15 cellular contexts compared by ENCODE assay signal in genomic region chr17:41576740-41577139, GRCh38. TPM values are rescaled to one million over a fixed set of nuclear protein-coding genes. Genes with fewer than 3 reads are reported as not detected.
DNase-seq lines count a peak whose midpoint lies in the region; ATAC-seq, FAIRE-seq and TF ChIP-seq lines count a peak whose summit lies in the region.
"Not testable (repeated sequence)": the region's sequence is repeated elsewhere in the genome, so short reads cannot be mapped to it uniquely, and the experiment has no call there.
"Had no signal": no experiment of that assay in that cellular context is flagged by ENCODE, and none has a peak within 500 bp of the region (broad histone marks: within the 10 kb centered on the region; RNA-seq: fewer than 3 reads in every experiment).

No MANE protein-coding gene starts in this region.

- not testable (repeated sequence) for H3K9ac ChIP-seq in PC-3 (ENCODE audit: low read length); HepG2 (ENCODE audit: insufficient read depth, low read depth, low read length)

- H3K4me3 ChIP-seq in PC-3 (ENCODE audit: low read length); HepG2 (replicated peaks in 1 of 3; ENCODE audit: insufficient read depth in 1 of 3, low read depth in 2 of 3, low read length in 3 of 3); small intestine (ENCODE audit: low read depth in 1 of 2, low read length in 2 of 2): not testable (repeated sequence)

- H3K27me3 ChIP-seq in PC-3 (ENCODE audit: low read length); small intestine (ENCODE audit: control insufficient read depth in 2 of 2, insufficient read depth in 2 of 2, low read length in 2 of 2): not testable (repeated sequence)
- peaks cover 2 to 22% of the 10 kb centered on the region in 2 experiments; a peak in 2 of 5 replicates for H3K27me3 ChIP-seq in HepG2 (ENCODE audit: control insufficient read depth in 1 of 2, insufficient read depth in 2 of 2, low read length in 2 of 2)

- H3K4me2 ChIP-seq in PC-3 (ENCODE audit: low read length); HepG2 (ENCODE audit: low read depth, low read length): not testable (repeated sequence)

- H3K27ac ChIP-seq in PC-3 (ENCODE audit: low read length); HepG2 (ENCODE audit: extremely low read length, insufficient read depth, low read length); small intestine (ENCODE audit: low read depth in 1 of 2, low read length in 1 of 2): not testable (repeated sequence)
- peak overlapping the region; percentile 5 for H3K27ac ChIP-seq in epithelial cell of prostate

- POLR2A ChIA-PET in PC-3 (lab: Charles Lee; ENCODE audit: unreplicated experiment); HepG2 (lab: Yijun Ruan, JAX): not testable (repeated sequence)

- not testable (repeated sequence) for FAIRE-seq in HepG2 (lab: Jason Lieb, UNC); small intestine (lab: Jason Lieb, UNC)

- H3K9me3 ChIP-seq in PC-3 (ENCODE audit: low read length); HepG2 (ENCODE audit: low read length); small intestine (ENCODE audit: control insufficient read depth, low read depth): not testable (repeated sequence)

- not testable (repeated sequence) for H2AFZ ChIP-seq in PC-3 (ENCODE audit: low read length); HepG2 (ENCODE audit: low read length)

- CTCF ChIA-PET in PC-3 (lab: Charles Lee); HepG2 (lab: Yijun Ruan, JAX; ENCODE audit: low intra/inter-chr PET ratio, low total read pairs): not testable (repeated sequence)

- TF ChIP-seq CTCF in PC-3 (conservative IDR thresholded peaks at IDR 0.05; ENCODE audit: low read depth, low read length); HepG2 (CRISPR knock-in tag; IDR thresholded peaks at IDR 0.05): not testable (repeated sequence)

- in situ Hi-C loops in HepG2 (cut with HindIII; ENCODE audit: extremely low pct_ligation_motif_present, low pct_unique_long_range_greater_than_20kb) = not testable (repeated sequence)

- not testable (repeated sequence) for TF ChIP-seq RAD21 in HepG2 (CRISPR knock-in tag; IDR thresholded peaks at IDR 0.05)

- not testable (repeated sequence) for H4K20me1 ChIP-seq in PC-3 (ENCODE audit: low read length); HepG2 (ENCODE audit: insufficient read depth, low read length)

- intact Hi-C loops in PC-3 (cut with micrococcal nuclease) = not testable (repeated sequence)
- intact Hi-C loops in HepG2 (cut with micrococcal nuclease; ENCODE audit: unreplicated experiment) = loop anchor here (10.0 kb wide), 1 partner anchor 68 kb away; no protein-coding TSS in a partner anchor

- not testable (repeated sequence) for BruUV-seq in PC-3 (replicated peaks; lab: Mats Ljungman, UMichigan); HepG2 (replicated peaks; lab: Mats Ljungman, UMichigan)

- H3K36me3 ChIP-seq in PC-3 (ENCODE audit: low read depth, low read length); HepG2 (replicated peaks in 1 of 2; ENCODE audit: control insufficient read depth in 1 of 2, insufficient read depth in 2 of 2, low read length in 2 of 2); small intestine (ENCODE audit: control insufficient read depth in 2 of 2, insufficient read depth in 2 of 2, low read length in 2 of 2): not testable (repeated sequence)

- H3K9me2 ChIP-seq in PC-3 (replicated peaks; ENCODE audit: low read length) = not testable (repeated sequence)

- not testable (repeated sequence) for TF ChIP-seq POLR2A in HepG2 (IDR thresholded peaks at IDR 0.05; ENCODE audit: insufficient read depth in 1 of 2, low read depth in 2 of 2, low read length in 2 of 2)

- not testable (repeated sequence) for TF ChIP-seq EP300 in HepG2 (IDR thresholded peaks at IDR 0.05; ENCODE audit: low read depth in 2 of 2, low read length in 2 of 2); HepG2 (CRISPR knock-in tag; IDR thresholded peaks at IDR 0.05; ENCODE audit: borderline replicate concordance)

- DNase-seq in COR-L47 (lab: John Stamatoyannopoulos, UW) (peak; percentile 30), HPDE6-E6E7 (ENCODE audit: extremely low spot score) (peak; percentile 39), NCI-H345 (lab: John Stamatoyannopoulos, UW) (peak; percentile 39), PC-3 (peak; percentile 67), SW480 (ENCODE audit: low spot score) (peak; percentile 20), epithelial cell of prostate (ENCODE audit: low read depth, low spot score) (peak; percentile 44), small intestine (peak; percentile 70)
- DNase-seq in HepG2 (ENCODE audit: low spot score) = not testable (repeated sequence)

- not testable (repeated sequence) for H3K79me2 ChIP-seq in PC-3 (ENCODE audit: low read length); HepG2 (ENCODE audit: insufficient read depth, low read length)

- not testable (repeated sequence) for H3F3A ChIP-seq in PC-3 (ENCODE audit: low read length, unreplicated experiment)

- peak; percentile 71 for ATAC-seq in PC-3
- ATAC-seq in HepG2 = not testable (repeated sequence)

- peaks cover 29% of the 10 kb centered on the region for H3K4me1 ChIP-seq in PC-3 (ENCODE audit: insufficient read depth, low read length)
- H3K4me1 ChIP-seq in HepG2 (ENCODE audit: insufficient read depth, low read length); small intestine (ENCODE audit: control insufficient read depth in 2 of 2, insufficient read depth in 1 of 2, low read depth in 1 of 2, low read length in 1 of 2): not testable (repeated sequence)

- WGBS in HepG2 (ENCODE audit: low lambda C conversion rate) = 0% methylated on average over 3 of the region's 4 CpGs
- 38 to 69% (median 67%) methylated on average over 1 to 4 of the region's 4 CpGs for WGBS in small intestine, 3 donors

RNA-seq across cellular contexts. Expression of gene KRT9, which starts 4.9 kb away (rescaled TPM):
- 1.0 TPM in 1 of 2 replicates, not detected in the other for total RNA-seq in PC-3 (2014; rRNA removed)
- total RNA-seq in HepG2 (2016; rRNA removed; fragmentation: Illumina TruSeq; extraction: Trizol) = not detected in 2 replicates
- total RNA-seq in HepG2 (2016; cell fraction: cytosol; rRNA removed; fragmentation: Illumina TruSeq; extraction: Trizol; ENCODE audit: low read depth) = not detected in 2 replicates
- not detected in 2 replicates for total RNA-seq in HepG2 (2016; cell fraction: insoluble cytoplasmic fraction; rRNA removed; fragmentation: Illumina TruSeq; extraction: Trizol)
- not detected in 2 replicates for total RNA-seq in HepG2 (2016; cell fraction: membrane; rRNA removed; fragmentation: Illumina TruSeq; extraction: Trizol)
- not detected in 2 replicates for total RNA-seq in HepG2 (2016; cell fraction: nucleus; rRNA removed; fragmentation: Illumina TruSeq; extraction: Trizol)
- polyA plus RNA-seq in HepG2 (2011; rRNA removed) = not detected in 2 replicates
- polyA plus RNA-seq in HepG2 (2011; cell fraction: cytosol; rRNA removed) = not detected in 2 replicates
- polyA plus RNA-seq in HepG2 (2011; cell fraction: nucleus; rRNA removed) = not detected in 2 replicates
- not detected in 2 replicates for polyA plus RNA-seq in HepG2 (2012)
- polyA plus RNA-seq in HepG2 (2016; cell fraction: cytosol; fragmentation: Illumina TruSeq; extraction: Trizol; ENCODE audit: low read depth) = not detected in 2 replicates
- polyA plus RNA-seq in HepG2 (2016; cell fraction: insoluble cytoplasmic fraction; fragmentation: Illumina TruSeq; extraction: Trizol; ENCODE audit: low read depth) = not detected in 2 replicates
- polyA plus RNA-seq in HepG2 (2016; cell fraction: membrane; fragmentation: Illumina TruSeq; extraction: Trizol; ENCODE audit: low read depth) = not detected in 2 replicates
- not detected in 2 replicates for polyA plus RNA-seq in HepG2 (2016; cell fraction: nucleus; fragmentation: Illumina TruSeq; extraction: Trizol; ENCODE audit: insufficient read depth, low read depth)
- polyA minus RNA-seq in HepG2 (2011; rRNA and poly(A)+ RNA removed; ENCODE audit: low replicate concordance) = 0.19 TPM in 1 of 2 replicates, not detected in the other
- not detected in 2 replicates for polyA minus RNA-seq in HepG2 (2011; cell fraction: cytosol; rRNA and poly(A)+ RNA removed)
- polyA minus RNA-seq in HepG2 (2011; cell fraction: nucleus; rRNA and poly(A)+ RNA removed) = not detected in 2 replicates
- under 1 TPM in 1 of 3 donors, not detected in 2; 0.15 TPM for polyA plus RNA-seq in small intestine
- total RNA-seq: A172; CD4-positive, CD25-positive, alpha-beta regulatory T cell; GM23338; H9; IMR-90; NCI-H460 had no signal
- polyA plus RNA-seq: AG04450; CD4-positive, CD25-positive, alpha-beta regulatory T cell; GM23338; IMR-90 had no signal

RNA-seq across cellular contexts. Expression of gene KRT14, which starts 10.0 kb away (rescaled TPM):
- total RNA-seq in PC-3 (2014; rRNA removed) (0.15 TPM in 1 of 2 replicates, not detected in the other), HepG2 (2016; rRNA removed; fragmentation: Illumina TruSeq; extraction: Trizol) (not detected in 2 replicates)
- total RNA-seq in HepG2 (2016; cell fraction: cytosol; rRNA removed; fragmentation: Illumina TruSeq; extraction: Trizol; ENCODE audit: low read depth) = not detected in 2 replicates
- total RNA-seq in HepG2 (2016; cell fraction: insoluble cytoplasmic fraction; rRNA removed; fragmentation: Illumina TruSeq; extraction: Trizol) = not detected in 2 replicates
- not detected in 2 replicates for total RNA-seq in HepG2 (2016; cell fraction: membrane; rRNA removed; fragmentation: Illumina TruSeq; extraction: Trizol)
- total RNA-seq in HepG2 (2016; cell fraction: nucleus; rRNA removed; fragmentation: Illumina TruSeq; extraction: Trizol) = not detected in 2 replicates
- polyA plus RNA-seq in HepG2 (2011; rRNA removed) (0.09 and 0.37 TPM in 2 replicates), small intestine (1 to 10 TPM in 2 of 3 donors, under 1 TPM in 1; 0.33 to 2.2 (median 1.1) TPM)
- 0.03 and 0.04 TPM in 2 replicates for polyA plus RNA-seq in HepG2 (2011; cell fraction: cytosol; rRNA removed)
- not detected in 2 replicates for polyA plus RNA-seq in HepG2 (2011; cell fraction: nucleus; rRNA removed)
- not detected in 2 replicates for polyA plus RNA-seq in HepG2 (2012)
- not detected in 2 replicates for polyA plus RNA-seq in HepG2 (2016; cell fraction: cytosol; fragmentation: Illumina TruSeq; extraction: Trizol; ENCODE audit: low read depth)
- polyA plus RNA-seq in HepG2 (2016; cell fraction: insoluble cytoplasmic fraction; fragmentation: Illumina TruSeq; extraction: Trizol; ENCODE audit: low read depth) = not detected in 2 replicates
- polyA plus RNA-seq in HepG2 (2016; cell fraction: membrane; fragmentation: Illumina TruSeq; extraction: Trizol; ENCODE audit: low read depth) = not detected in 2 replicates
- polyA plus RNA-seq in HepG2 (2016; cell fraction: nucleus; fragmentation: Illumina TruSeq; extraction: Trizol; ENCODE audit: insufficient read depth, low read depth) = not detected in 2 replicates
- polyA minus RNA-seq in HepG2 (2011; rRNA and poly(A)+ RNA removed; ENCODE audit: low replicate concordance) = 9.6 TPM in 1 of 2 replicates, not detected in the other
- polyA minus RNA-seq in HepG2 (2011; cell fraction: cytosol; rRNA and poly(A)+ RNA removed) = not detected in 2 replicates
- not detected in 2 replicates for polyA minus RNA-seq in HepG2 (2011; cell fraction: nucleus; rRNA and poly(A)+ RNA removed)
- total RNA-seq: A172; CD4-positive, CD25-positive, alpha-beta regulatory T cell; GM23338; H9; IMR-90; NCI-H460 had no signal
- polyA plus RNA-seq: AG04450; CD4-positive, CD25-positive, alpha-beta regulatory T cell; GM23338; IMR-90 had no signal

RNA-seq across cellular contexts. Expression of gene KRT16, which starts 35.8 kb away (rescaled TPM):
- total RNA-seq in PC-3 (2014; rRNA removed) (42.6 and 53.1 TPM in 2 replicates), HepG2 (2016; rRNA removed; fragmentation: Illumina TruSeq; extraction: Trizol) (not detected in 2 replicates)
- total RNA-seq in HepG2 (2016; cell fraction: cytosol; rRNA removed; fragmentation: Illumina TruSeq; extraction: Trizol; ENCODE audit: low read depth) = not detected in 2 replicates
- total RNA-seq in HepG2 (2016; cell fraction: insoluble cytoplasmic fraction; rRNA removed; fragmentation: Illumina TruSeq; extraction: Trizol) = not detected in 2 replicates
- total RNA-seq in HepG2 (2016; cell fraction: membrane; rRNA removed; fragmentation: Illumina TruSeq; extraction: Trizol) = not detected in 2 replicates
- total RNA-seq in HepG2 (2016; cell fraction: nucleus; rRNA removed; fragmentation: Illumina TruSeq; extraction: Trizol) = not detected in 2 replicates
- polyA plus RNA-seq in HepG2 (2011; rRNA removed) (0.07 TPM in 1 of 2 replicates, not detected in the other), small intestine (under 1 TPM in 1 of 3 donors, not detected in 2; 0.25 TPM)
- not detected in 2 replicates for polyA plus RNA-seq in HepG2 (2011; cell fraction: cytosol; rRNA removed)
- polyA plus RNA-seq in HepG2 (2011; cell fraction: nucleus; rRNA removed) = not detected in 2 replicates
- polyA plus RNA-seq in HepG2 (2012) = not detected in 2 replicates
- not detected in 2 replicates for polyA plus RNA-seq in HepG2 (2016; cell fraction: cytosol; fragmentation: Illumina TruSeq; extraction: Trizol; ENCODE audit: low read depth)
- not detected in 2 replicates for polyA plus RNA-seq in HepG2 (2016; cell fraction: insoluble cytoplasmic fraction; fragmentation: Illumina TruSeq; extraction: Trizol; ENCODE audit: low read depth)
- polyA plus RNA-seq in HepG2 (2016; cell fraction: membrane; fragmentation: Illumina TruSeq; extraction: Trizol; ENCODE audit: low read depth) = not detected in 2 replicates
- polyA plus RNA-seq in HepG2 (2016; cell fraction: nucleus; fragmentation: Illumina TruSeq; extraction: Trizol; ENCODE audit: insufficient read depth, low read depth) = not detected in 2 replicates
- polyA minus RNA-seq in HepG2 (2011; rRNA and poly(A)+ RNA removed; ENCODE audit: low replicate concordance) = 5.8 TPM in 1 of 2 replicates, not detected in the other
- polyA minus RNA-seq in HepG2 (2011; cell fraction: cytosol; rRNA and poly(A)+ RNA removed) = not detected in 2 replicates
- polyA minus RNA-seq in HepG2 (2011; cell fraction: nucleus; rRNA and poly(A)+ RNA removed) = not detected in 2 replicates
- total RNA-seq: CD4-positive, CD25-positive, alpha-beta regulatory T cell; GM23338; H9; IMR-90; NCI-H460 had no signal
- polyA plus RNA-seq: AG04450; CD4-positive, CD25-positive, alpha-beta regulatory T cell; GM23338; IMR-90 had no signal

RNA-seq across cellular contexts. Expression of gene KRT17, which starts 47.6 kb away (rescaled TPM):
- 92.1 and 115 TPM in 2 replicates for total RNA-seq in PC-3 (2014; rRNA removed)
- total RNA-seq in HepG2 (2016; rRNA removed; fragmentation: Illumina TruSeq; extraction: Trizol) = 0.52 and 0.82 TPM in 2 replicates
- total RNA-seq in HepG2 (2016; cell fraction: cytosol; rRNA removed; fragmentation: Illumina TruSeq; extraction: Trizol; ENCODE audit: low read depth) = 0.40 and 0.44 TPM in 2 replicates
- total RNA-seq in HepG2 (2016; cell fraction: insoluble cytoplasmic fraction; rRNA removed; fragmentation: Illumina TruSeq; extraction: Trizol) = 0.40 and 0.54 TPM in 2 replicates
- 0.38 and 0.65 TPM in 2 replicates for total RNA-seq in HepG2 (2016; cell fraction: membrane; rRNA removed; fragmentation: Illumina TruSeq; extraction: Trizol)
- total RNA-seq in HepG2 (2016; cell fraction: nucleus; rRNA removed; fragmentation: Illumina TruSeq; extraction: Trizol) = 1.4 TPM in 1 of 2 replicates, not detected in the other
- polyA plus RNA-seq in HepG2 (2011; rRNA removed) = 0.38 and 0.47 TPM in 2 replicates
- polyA plus RNA-seq in HepG2 (2011; cell fraction: cytosol; rRNA removed) = 0.43 and 0.50 TPM in 2 replicates
- 0.23 and 0.66 TPM in 2 replicates for polyA plus RNA-seq in HepG2 (2011; cell fraction: nucleus; rRNA removed)
- 0.28 TPM in 1 of 2 replicates, not detected in the other for polyA plus RNA-seq in HepG2 (2012)
- 0.54 and 0.71 TPM in 2 replicates for polyA plus RNA-seq in HepG2 (2016; cell fraction: cytosol; fragmentation: Illumina TruSeq; extraction: Trizol; ENCODE audit: low read depth)
- polyA plus RNA-seq in HepG2 (2016; cell fraction: insoluble cytoplasmic fraction; fragmentation: Illumina TruSeq; extraction: Trizol; ENCODE audit: low read depth) = 0.70 and 0.84 TPM in 2 replicates
- 0.35 and 1.0 TPM in 2 replicates for polyA plus RNA-seq in HepG2 (2016; cell fraction: membrane; fragmentation: Illumina TruSeq; extraction: Trizol; ENCODE audit: low read depth)
- 0.55 and 0.81 TPM in 2 replicates for polyA plus RNA-seq in HepG2 (2016; cell fraction: nucleus; fragmentation: Illumina TruSeq; extraction: Trizol; ENCODE audit: insufficient read depth, low read depth)
- 0.32 and 1,101 TPM in 2 replicates for polyA minus RNA-seq in HepG2 (2011; rRNA and poly(A)+ RNA removed; ENCODE audit: low replicate concordance)
- polyA minus RNA-seq in HepG2 (2011; cell fraction: cytosol; rRNA and poly(A)+ RNA removed) = 9.0 and 16.5 TPM in 2 replicates
- 3.5 and 5.9 TPM in 2 replicates for polyA minus RNA-seq in HepG2 (2011; cell fraction: nucleus; rRNA and poly(A)+ RNA removed)
- 1 to 10 TPM in 2 of 3 donors, not detected in 1; 1.8 to 2.4 TPM for polyA plus RNA-seq in small intestine
- total RNA-seq: A172; CD4-positive, CD25-positive, alpha-beta regulatory T cell had no signal
- polyA plus RNA-seq: CD4-positive, CD25-positive, alpha-beta regulatory T cell had no signal

RNA-seq across cellular contexts. Expression of gene KRT19, which starts 48.6 kb away (rescaled TPM):
- 2,299 and 2,451 TPM in 2 replicates for total RNA-seq in PC-3 (2014; rRNA removed)
- total RNA-seq in HepG2 (2016; rRNA removed; fragmentation: Illumina TruSeq; extraction: Trizol) = 114 and 131 TPM in 2 replicates
- 56.4 and 59.6 TPM in 2 replicates for total RNA-seq in HepG2 (2016; cell fraction: cytosol; rRNA removed; fragmentation: Illumina TruSeq; extraction: Trizol; ENCODE audit: low read depth)
- total RNA-seq in HepG2 (2016; cell fraction: insoluble cytoplasmic fraction; rRNA removed; fragmentation: Illumina TruSeq; extraction: Trizol) = 112 and 133 TPM in 2 replicates
- 51.6 and 55.7 TPM in 2 replicates for total RNA-seq in HepG2 (2016; cell fraction: membrane; rRNA removed; fragmentation: Illumina TruSeq; extraction: Trizol)
- 57.9 and 58.1 TPM in 2 replicates for total RNA-seq in HepG2 (2016; cell fraction: nucleus; rRNA removed; fragmentation: Illumina TruSeq; extraction: Trizol)
- 142 and 154 TPM in 2 replicates for polyA plus RNA-seq in HepG2 (2011; rRNA removed)
- 133 and 195 TPM in 2 replicates for polyA plus RNA-seq in HepG2 (2011; cell fraction: cytosol; rRNA removed)
- 87.0 and 93.3 TPM in 2 replicates for polyA plus RNA-seq in HepG2 (2011; cell fraction: nucleus; rRNA removed)
- 47.9 and 55.2 TPM in 2 replicates for polyA plus RNA-seq in HepG2 (2012)
- 48.0 and 50.3 TPM in 2 replicates for polyA plus RNA-seq in HepG2 (2016; cell fraction: cytosol; fragmentation: Illumina TruSeq; extraction: Trizol; ENCODE audit: low read depth)
- 100 and 108 TPM in 2 replicates for polyA plus RNA-seq in HepG2 (2016; cell fraction: insoluble cytoplasmic fraction; fragmentation: Illumina TruSeq; extraction: Trizol; ENCODE audit: low read depth)
- 41.2 and 41.6 TPM in 2 replicates for polyA plus RNA-seq in HepG2 (2016; cell fraction: membrane; fragmentation: Illumina TruSeq; extraction: Trizol; ENCODE audit: low read depth)
- polyA plus RNA-seq in HepG2 (2016; cell fraction: nucleus; fragmentation: Illumina TruSeq; extraction: Trizol; ENCODE audit: insufficient read depth, low read depth) = 79.3 and 85.0 TPM in 2 replicates
- polyA minus RNA-seq in HepG2 (2011; rRNA and poly(A)+ RNA removed; ENCODE audit: low replicate concordance) = 163 and 173 TPM in 2 replicates
- polyA minus RNA-seq in HepG2 (2011; cell fraction: cytosol; rRNA and poly(A)+ RNA removed) = 82.1 and 108 TPM in 2 replicates
- 23.6 and 27.8 TPM in 2 replicates for polyA minus RNA-seq in HepG2 (2011; cell fraction: nucleus; rRNA and poly(A)+ RNA removed)
- 1,000 to 10,000 TPM; 1,124 to 1,607 (median 1,420) TPM for polyA plus RNA-seq in small intestine
- total RNA-seq: CD4-positive, CD25-positive, alpha-beta regulatory T cell had no signal
- polyA plus RNA-seq: CD4-positive, CD25-positive, alpha-beta regulatory T cell had no signal

Comparison
In these comparisons a context has a peak if more than half of its experiments do, and no peak if none do; other contexts are left out.
1. RNA of gene KRT16, which starts 35.8 kb away (total RNA-seq): 42.6 to 53.1 TPM in PC-3; not detected in HepG2; every median in the first group is over 10 times any median in the second.